In genomic region chr1:231202125-231202633, GRCh38 we compare ENCODE assay signal across 21 cellular contexts. TPM values are rescaled to one million over a fixed set of nuclear protein-coding genes. Genes with fewer than 3 reads are reported as not detected.
"Had no signal": no experiment of that assay in that cellular context is flagged by ENCODE, and none has a peak within 500 bp of the region (broad histone marks: within the 10 kb centered on the region; RNA-seq: fewer than 3 reads in every experiment).

No MANE protein-coding gene starts in this region.

- FAIRE-seq: TTC549 had no signal

- DNase-seq: activated CD4-positive, alpha-beta memory T cell treated with anti-CD3 and anti-CD28 coated beads for 36 hours; activated CD4-positive, CD25-positive, alpha-beta regulatory T cell treated with anti-CD3 and anti-CD28 coated beads, Interleukin-2, amount 50 U/mL, for 72 hours; activated CD8-positive, alpha-beta memory T cell treated with anti-CD3 and anti-CD28 coated beads, Interleukin-2, amount 10 ng/mL, durations not matched to agents 7 days and 5 days; activated naive CD4-positive, alpha-beta T cell treated with anti-CD3 and anti-CD28 coated beads, Interleukin-2, amount 10 ng/mL, durations not matched to agents 7 days and 5 days; activated T-cell treated with anti-CD3 and anti-CD28 coated beads, Interleukin-2, amount 50 U/mL, for 1 hour; adrenal gland; dorsolateral prefrontal cortex; gastrocnemius medialis; heart left ventricle; immature natural killer cell; mesendoderm; nucleus accumbens; stimulated activated CD4-positive, alpha-beta T cell treated with anti-CD3 and anti-CD28 coated beads, Interleukin-15, amount 100 ng/mL, for 24 hours; stimulated activated CD4-positive, alpha-beta T cell treated with anti-CD3 and anti-CD28 coated beads, Interleukin-4, amount 100 ng/mL, for 1 hour; stimulated activated naive B cell treated with anti-CD40 and anti-IgM and Interleukin-4, amounts not matched to agents 10 μg/mL and 1 μg/mL and 100 μg/mL, for 72 hours; substantia nigra; uterus had no signal

- H3K9me3 ChIP-seq: adrenal gland, gastrocnemius medialis, heart left ventricle, right atrium auricular region, tibial nerve, uterus had no signal

- H3K27ac ChIP-seq: adrenal gland, dorsolateral prefrontal cortex, gastrocnemius medialis, heart left ventricle, right atrium auricular region, tibial nerve, uterus had no signal

- H3K36me3 ChIP-seq: adrenal gland, gastrocnemius medialis, heart left ventricle, right atrium auricular region, tibial nerve, uterus had no signal

- H3K4me1 ChIP-seq: gastrocnemius medialis, heart left ventricle, right atrium auricular region, tibial nerve, uterus had no signal

- ATAC-seq: activated CD8-positive, alpha-beta memory T cell treated with anti-CD3 and anti-CD28 coated beads, Interleukin-2, amount 10 ng/mL, durations not matched to agents 7 days and 5 days; gastrocnemius medialis; heart left ventricle; stimulated activated naive B cell treated with anti-CD40 and anti-IgM and Interleukin-4, amounts not matched to agents 10 μg/mL and 1 μg/mL and 100 μg/mL, for 72 hours had no signal

- H3K4me3 ChIP-seq: adrenal gland, dorsolateral prefrontal cortex, gastrocnemius medialis, heart left ventricle, right atrium auricular region, tibial nerve, uterus had no signal

- H3K27me3 ChIP-seq: adrenal gland, dorsolateral prefrontal cortex, gastrocnemius medialis, right atrium auricular region, tibial nerve, uterus had no signal

RNA-seq across cellular contexts. Expression of gene TRIM67, which starts 40.3 kb away (rescaled TPM):
- total RNA-seq: activated CD4-positive, alpha-beta memory T cell treated with anti-CD3 and anti-CD28 coated beads for 36 hours; activated CD8-positive, alpha-beta memory T cell treated with anti-CD3 and anti-CD28 coated beads, Interleukin-2, amount 10 ng/mL, durations not matched to agents 7 days and 5 days; gastrocnemius medialis had no signal
- polyA plus RNA-seq: heart left ventricle, immature natural killer cell, liver had no signal
